In the genomic region with DNA sequence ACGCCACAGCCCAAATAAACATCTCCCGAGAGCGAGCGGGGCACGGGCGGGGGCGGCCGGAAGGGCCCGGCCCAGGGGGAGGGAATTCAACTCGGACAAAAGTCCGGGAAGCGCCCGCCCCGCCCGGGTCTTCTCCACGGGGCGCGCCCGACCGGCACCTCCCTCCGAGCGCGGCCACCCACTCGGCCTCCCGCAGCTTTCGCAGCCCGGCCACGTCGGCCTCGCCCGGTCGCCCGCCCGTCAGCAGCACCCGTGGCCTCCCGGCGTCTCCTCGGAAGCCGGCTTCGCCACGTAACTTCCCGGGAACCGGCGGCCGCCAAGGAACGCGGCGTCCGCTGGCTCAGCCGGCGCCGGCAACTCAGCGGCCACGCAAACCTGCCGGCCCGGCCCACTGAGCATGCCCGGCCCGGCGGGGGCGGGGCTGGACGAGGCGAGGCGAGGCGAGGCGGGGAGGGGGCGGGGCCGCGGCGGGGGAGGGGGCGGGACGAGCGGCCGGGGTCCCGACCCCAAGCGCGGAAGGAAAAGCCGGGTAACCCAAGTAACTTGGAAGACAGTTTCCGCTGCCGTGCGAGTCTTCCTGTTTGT, we compare ENCODE assay signal across 1 cellular context.
TF ChIP-seq lines count a peak whose summit lies in the region.

A gene (minus strand): TSS at position 369 of the 585 bp plus-strand sequence. CDS start 440 bp downstream, outside the sequence.

TF ChIP-seq in HepG2, 621 proteins besides CTCF, POLR2A, EP300 and RAD21 (continued from another document and continues in another):
- TF ChIP-seq, protein P1, sequence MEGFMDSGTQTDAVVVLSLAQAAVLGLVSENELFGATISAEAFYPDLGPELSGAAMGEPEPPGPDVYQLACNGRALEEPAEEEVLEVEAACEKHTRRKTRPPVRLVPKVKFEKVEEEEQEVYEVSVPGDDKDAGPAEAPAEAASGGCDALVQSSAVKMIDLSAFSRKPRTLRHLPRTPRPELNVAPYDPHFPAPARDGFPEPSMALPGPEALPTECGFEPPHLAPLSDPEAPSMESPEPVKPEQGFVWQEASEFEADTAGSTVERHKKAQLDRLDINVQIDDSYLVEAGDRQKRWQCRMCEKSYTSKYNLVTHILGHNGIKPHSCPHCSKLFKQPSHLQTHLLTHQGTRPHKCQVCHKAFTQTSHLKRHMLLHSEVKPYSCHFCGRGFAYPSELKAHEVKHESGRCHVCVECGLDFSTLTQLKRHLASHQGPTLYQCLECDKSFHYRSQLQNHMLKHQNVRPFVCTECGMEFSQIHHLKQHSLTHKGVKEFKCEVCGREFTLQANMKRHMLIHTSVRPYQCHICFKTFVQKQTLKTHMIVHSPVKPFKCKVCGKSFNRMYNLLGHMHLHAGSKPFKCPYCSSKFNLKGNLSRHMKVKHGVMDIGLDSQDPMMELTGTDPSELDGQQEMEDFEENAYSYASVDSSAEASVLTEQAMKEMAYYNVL (CRISPR knock-in tag; IDR thresholded peaks at IDR 0.05; ENCODE audit: borderline replicate concordance) = no peak
- TF ChIP-seq, protein P2, sequence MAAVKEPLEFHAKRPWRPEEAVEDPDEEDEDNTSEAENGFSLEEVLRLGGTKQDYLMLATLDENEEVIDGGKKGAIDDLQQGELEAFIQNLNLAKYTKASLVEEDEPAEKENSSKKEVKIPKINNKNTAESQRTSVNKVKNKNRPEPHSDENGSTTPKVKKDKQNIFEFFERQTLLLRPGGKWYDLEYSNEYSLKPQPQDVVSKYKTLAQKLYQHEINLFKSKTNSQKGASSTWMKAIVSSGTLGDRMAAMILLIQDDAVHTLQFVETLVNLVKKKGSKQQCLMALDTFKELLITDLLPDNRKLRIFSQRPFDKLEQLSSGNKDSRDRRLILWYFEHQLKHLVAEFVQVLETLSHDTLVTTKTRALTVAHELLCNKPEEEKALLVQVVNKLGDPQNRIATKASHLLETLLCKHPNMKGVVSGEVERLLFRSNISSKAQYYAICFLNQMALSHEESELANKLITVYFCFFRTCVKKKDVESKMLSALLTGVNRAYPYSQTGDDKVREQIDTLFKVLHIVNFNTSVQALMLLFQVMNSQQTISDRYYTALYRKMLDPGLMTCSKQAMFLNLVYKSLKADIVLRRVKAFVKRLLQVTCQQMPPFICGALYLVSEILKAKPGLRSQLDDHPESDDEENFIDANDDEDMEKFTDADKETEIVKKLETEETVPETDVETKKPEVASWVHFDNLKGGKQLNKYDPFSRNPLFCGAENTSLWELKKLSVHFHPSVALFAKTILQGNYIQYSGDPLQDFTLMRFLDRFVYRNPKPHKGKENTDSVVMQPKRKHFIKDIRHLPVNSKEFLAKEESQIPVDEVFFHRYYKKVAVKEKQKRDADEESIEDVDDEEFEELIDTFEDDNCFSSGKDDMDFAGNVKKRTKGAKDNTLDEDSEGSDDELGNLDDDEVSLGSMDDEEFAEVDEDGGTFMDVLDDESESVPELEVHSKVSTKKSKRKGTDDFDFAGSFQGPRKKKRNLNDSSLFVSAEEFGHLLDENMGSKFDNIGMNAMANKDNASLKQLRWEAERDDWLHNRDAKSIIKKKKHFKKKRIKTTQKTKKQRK (IDR thresholded peaks at IDR 0.05; ENCODE audit: low read length) = no peak
- no peak for TF ChIP-seq PRMT3 (CRISPR knock-in tag; IDR thresholded peaks at IDR 0.05; ENCODE audit: borderline replicate concordance, low read depth)
- no peak for TF ChIP-seq FOXM1 (CRISPR knock-in tag; IDR thresholded peaks at IDR 0.05)
- 0 out of 2 replicates have a peak, but pooled peaks have one; percentile 34 for TF ChIP-seq ZNF556 (CRISPR knock-in tag; IDR thresholded peaks at IDR 0.05; ENCODE audit: borderline replicate concordance)
- TF ChIP-seq POLR2AphosphoS2 (IDR thresholded peaks at IDR 0.05; ENCODE audit: low read depth, low read length) = no peak
- TF ChIP-seq, protein P3, sequence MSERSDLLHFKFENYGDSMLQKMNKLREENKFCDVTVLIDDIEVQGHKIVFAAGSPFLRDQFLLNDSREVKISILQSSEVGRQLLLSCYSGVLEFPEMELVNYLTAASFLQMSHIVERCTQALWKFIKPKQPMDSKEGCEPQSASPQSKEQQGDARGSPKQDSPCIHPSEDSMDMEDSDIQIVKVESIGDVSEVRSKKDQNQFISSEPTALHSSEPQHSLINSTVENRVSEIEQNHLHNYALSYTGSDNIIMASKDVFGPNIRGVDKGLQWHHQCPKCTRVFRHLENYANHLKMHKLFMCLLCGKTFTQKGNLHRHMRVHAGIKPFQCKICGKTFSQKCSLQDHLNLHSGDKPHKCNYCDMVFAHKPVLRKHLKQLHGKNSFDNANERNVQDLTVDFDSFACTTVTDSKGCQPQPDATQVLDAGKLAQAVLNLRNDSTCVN (CRISPR knock-in tag; IDR thresholded peaks at IDR 0.05; ENCODE audit: borderline replicate concordance) = no peak
- 0 out of 2 replicates have a peak, but pooled peaks have one; percentile 16 for TF ChIP-seq ZNF224 (CRISPR knock-in tag; IDR thresholded peaks at IDR 0.05)
- TF ChIP-seq KLF9 (CRISPR knock-in tag; IDR thresholded peaks at IDR 0.05; ENCODE audit: low read depth) = no peak
- TF ChIP-seq ZNF775 (CRISPR knock-in tag; IDR thresholded peaks at IDR 0.05; ENCODE audit: borderline replicate concordance) = no peak
- TF ChIP-seq PAWR (CRISPR knock-in tag; IDR thresholded peaks at IDR 0.05; ENCODE audit: borderline replicate concordance) = no peak
- TF ChIP-seq, protein P4, sequence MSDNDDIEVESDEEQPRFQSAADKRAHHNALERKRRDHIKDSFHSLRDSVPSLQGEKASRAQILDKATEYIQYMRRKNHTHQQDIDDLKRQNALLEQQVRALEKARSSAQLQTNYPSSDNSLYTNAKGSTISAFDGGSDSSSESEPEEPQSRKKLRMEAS (IDR thresholded peaks at IDR 0.05) = peak; percentile 37
- TF ChIP-seq ZNF709 (CRISPR knock-in tag; IDR thresholded peaks at IDR 0.05) = no peak
- TF ChIP-seq FOSL2 (CRISPR knock-in tag; IDR thresholded peaks at IDR 0.05) = no peak
- no peak for TF ChIP-seq ELF3 (CRISPR knock-in tag; IDR thresholded peaks at IDR 0.05)
- no peak for TF ChIP-seq MEIS1 (CRISPR knock-in tag; IDR thresholded peaks at IDR 0.05; ENCODE audit: borderline replicate concordance)
- TF ChIP-seq, protein P5, sequence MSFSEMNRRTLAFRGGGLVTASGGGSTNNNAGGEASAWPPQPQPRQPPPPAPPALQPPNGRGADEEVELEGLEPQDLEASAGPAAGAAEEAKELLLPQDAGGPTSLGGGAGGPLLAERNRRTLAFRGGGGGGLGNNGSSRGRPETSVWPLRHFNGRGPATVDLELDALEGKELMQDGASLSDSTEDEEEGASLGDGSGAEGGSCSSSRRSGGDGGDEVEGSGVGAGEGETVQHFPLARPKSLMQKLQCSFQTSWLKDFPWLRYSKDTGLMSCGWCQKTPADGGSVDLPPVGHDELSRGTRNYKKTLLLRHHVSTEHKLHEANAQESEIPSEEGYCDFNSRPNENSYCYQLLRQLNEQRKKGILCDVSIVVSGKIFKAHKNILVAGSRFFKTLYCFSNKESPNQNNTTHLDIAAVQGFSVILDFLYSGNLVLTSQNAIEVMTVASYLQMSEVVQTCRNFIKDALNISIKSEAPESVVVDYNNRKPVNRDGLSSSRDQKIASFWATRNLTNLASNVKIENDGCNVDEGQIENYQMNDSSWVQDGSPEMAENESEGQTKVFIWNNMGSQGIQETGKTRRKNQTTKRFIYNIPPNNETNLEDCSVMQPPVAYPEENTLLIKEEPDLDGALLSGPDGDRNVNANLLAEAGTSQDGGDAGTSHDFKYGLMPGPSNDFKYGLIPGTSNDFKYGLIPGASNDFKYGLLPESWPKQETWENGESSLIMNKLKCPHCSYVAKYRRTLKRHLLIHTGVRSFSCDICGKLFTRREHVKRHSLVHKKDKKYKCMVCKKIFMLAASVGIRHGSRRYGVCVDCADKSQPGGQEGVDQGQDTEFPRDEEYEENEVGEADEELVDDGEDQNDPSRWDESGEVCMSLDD (CRISPR knock-in tag; IDR thresholded peaks at IDR 0.05; ENCODE audit: borderline replicate concordance) = no peak
- TF ChIP-seq SNAPC2 (CRISPR knock-in tag; IDR thresholded peaks at IDR 0.05) = no peak
- TF ChIP-seq ZNF629 (CRISPR knock-in tag; conservative IDR thresholded peaks at IDR 0.05) = no peak
- no peak for TF ChIP-seq CENPX (CRISPR knock-in tag; IDR thresholded peaks at IDR 0.05)
- TF ChIP-seq, protein P6, sequence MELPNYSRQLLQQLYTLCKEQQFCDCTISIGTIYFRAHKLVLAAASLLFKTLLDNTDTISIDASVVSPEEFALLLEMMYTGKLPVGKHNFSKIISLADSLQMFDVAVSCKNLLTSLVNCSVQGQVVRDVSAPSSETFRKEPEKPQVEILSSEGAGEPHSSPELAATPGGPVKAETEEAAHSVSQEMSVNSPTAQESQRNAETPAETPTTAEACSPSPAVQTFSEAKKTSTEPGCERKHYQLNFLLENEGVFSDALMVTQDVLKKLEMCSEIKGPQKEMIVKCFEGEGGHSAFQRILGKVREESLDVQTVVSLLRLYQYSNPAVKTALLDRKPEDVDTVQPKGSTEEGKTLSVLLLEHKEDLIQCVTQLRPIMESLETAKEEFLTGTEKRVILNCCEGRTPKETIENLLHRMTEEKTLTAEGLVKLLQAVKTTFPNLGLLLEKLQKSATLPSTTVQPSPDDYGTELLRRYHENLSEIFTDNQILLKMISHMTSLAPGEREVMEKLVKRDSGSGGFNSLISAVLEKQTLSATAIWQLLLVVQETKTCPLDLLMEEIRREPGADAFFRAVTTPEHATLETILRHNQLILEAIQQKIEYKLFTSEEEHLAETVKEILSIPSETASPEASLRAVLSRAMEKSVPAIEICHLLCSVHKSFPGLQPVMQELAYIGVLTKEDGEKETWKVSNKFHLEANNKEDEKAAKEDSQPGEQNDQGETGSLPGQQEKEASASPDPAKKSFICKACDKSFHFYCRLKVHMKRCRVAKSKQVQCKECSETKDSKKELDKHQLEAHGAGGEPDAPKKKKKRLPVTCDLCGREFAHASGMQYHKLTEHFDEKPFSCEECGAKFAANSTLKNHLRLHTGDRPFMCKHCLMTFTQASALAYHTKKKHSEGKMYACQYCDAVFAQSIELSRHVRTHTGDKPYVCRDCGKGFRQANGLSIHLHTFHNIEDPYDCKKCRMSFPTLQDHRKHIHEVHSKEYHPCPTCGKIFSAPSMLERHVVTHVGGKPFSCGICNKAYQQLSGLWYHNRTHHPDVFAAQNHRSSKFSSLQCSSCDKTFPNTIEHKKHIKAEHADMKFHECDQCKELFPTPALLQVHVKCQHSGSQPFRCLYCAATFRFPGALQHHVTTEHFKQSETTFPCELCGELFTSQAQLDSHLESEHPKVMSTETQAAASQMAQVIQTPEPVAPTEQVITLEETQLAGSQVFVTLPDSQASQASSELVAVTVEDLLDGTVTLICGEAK (IDR thresholded peaks at IDR 0.05) = no peak
- TF ChIP-seq, protein P6 (CRISPR knock-in tag; IDR thresholded peaks at IDR 0.05) = peak; percentile 4; the same call in 1 of the 2 replicates
- no peak for TF ChIP-seq SMC3 (IDR thresholded peaks at IDR 0.05; ENCODE audit: low read length)
- TF ChIP-seq, protein P7, sequence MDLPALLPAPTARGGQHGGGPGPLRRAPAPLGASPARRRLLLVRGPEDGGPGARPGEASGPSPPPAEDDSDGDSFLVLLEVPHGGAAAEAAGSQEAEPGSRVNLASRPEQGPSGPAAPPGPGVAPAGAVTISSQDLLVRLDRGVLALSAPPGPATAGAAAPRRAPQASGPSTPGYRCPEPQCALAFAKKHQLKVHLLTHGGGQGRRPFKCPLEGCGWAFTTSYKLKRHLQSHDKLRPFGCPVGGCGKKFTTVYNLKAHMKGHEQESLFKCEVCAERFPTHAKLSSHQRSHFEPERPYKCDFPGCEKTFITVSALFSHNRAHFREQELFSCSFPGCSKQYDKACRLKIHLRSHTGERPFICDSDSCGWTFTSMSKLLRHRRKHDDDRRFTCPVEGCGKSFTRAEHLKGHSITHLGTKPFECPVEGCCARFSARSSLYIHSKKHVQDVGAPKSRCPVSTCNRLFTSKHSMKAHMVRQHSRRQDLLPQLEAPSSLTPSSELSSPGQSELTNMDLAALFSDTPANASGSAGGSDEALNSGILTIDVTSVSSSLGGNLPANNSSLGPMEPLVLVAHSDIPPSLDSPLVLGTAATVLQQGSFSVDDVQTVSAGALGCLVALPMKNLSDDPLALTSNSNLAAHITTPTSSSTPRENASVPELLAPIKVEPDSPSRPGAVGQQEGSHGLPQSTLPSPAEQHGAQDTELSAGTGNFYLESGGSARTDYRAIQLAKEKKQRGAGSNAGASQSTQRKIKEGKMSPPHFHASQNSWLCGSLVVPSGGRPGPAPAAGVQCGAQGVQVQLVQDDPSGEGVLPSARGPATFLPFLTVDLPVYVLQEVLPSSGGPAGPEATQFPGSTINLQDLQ (CRISPR knock-in tag; IDR thresholded peaks at IDR 0.05) = no peak
- peak; percentile 77 for TF ChIP-seq GABPB1 (CRISPR knock-in tag; IDR thresholded peaks at IDR 0.05)
- no peak for TF ChIP-seq ZNF33A (CRISPR knock-in tag; IDR thresholded peaks at IDR 0.05; ENCODE audit: borderline replicate concordance)
- no peak for TF ChIP-seq ZEB1 (IDR thresholded peaks at IDR 0.05; ENCODE audit: insufficient replicate concordance, low read depth)
- TF ChIP-seq FOXK2 (IDR thresholded peaks at IDR 0.05) = no peak
- TF ChIP-seq MYNN (CRISPR knock-in tag; IDR thresholded peaks at IDR 0.05; ENCODE audit: low read depth) = no peak
- no peak for TF ChIP-seq ATF7 (IDR thresholded peaks at IDR 0.05)
- TF ChIP-seq ATF7 (CRISPR knock-in tag; IDR thresholded peaks at IDR 0.05) = no peak
- TF ChIP-seq, protein P8, sequence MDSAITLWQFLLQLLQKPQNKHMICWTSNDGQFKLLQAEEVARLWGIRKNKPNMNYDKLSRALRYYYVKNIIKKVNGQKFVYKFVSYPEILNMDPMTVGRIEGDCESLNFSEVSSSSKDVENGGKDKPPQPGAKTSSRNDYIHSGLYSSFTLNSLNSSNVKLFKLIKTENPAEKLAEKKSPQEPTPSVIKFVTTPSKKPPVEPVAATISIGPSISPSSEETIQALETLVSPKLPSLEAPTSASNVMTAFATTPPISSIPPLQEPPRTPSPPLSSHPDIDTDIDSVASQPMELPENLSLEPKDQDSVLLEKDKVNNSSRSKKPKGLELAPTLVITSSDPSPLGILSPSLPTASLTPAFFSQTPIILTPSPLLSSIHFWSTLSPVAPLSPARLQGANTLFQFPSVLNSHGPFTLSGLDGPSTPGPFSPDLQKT (CRISPR knock-in tag; IDR thresholded peaks at IDR 0.05; ENCODE audit: borderline replicate concordance) = no peak
